In the genomic region with DNA sequence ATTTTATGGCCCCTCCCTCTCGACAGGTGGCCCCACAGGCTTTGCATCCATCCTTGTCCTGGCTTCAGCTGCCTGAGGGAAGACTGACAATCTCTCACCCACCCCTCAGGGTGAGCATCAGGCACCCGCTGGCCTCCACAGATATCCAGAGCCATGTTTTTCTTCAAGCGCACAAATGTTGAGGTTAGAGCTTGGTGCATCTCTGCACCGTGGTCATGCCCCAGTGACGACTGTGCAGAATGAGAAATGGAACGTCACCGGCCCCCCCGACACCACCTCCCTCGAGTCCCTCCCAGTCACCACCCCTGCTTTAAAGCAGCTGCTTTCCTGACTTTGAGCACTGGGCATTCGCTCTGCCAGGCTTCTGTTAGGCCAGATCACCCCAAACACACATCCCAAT, we compare ENCODE assay signal across 27 cellular contexts. TPM values are rescaled to one million over a fixed set of nuclear protein-coding genes. Genes with fewer than 3 reads are reported as not detected.
A peak's percentile ranks its signal among the peaks of the same experiment; 100 is the strongest.
DNase-seq lines count a peak whose midpoint lies in the region; ATAC-seq, FAIRE-seq and TF ChIP-seq lines count a peak whose summit lies in the region.
"Had no signal": no experiment of that assay in that cellular context is flagged by ENCODE, and none has a peak within 500 bp of the region (broad histone marks: within the 10 kb centered on the region; RNA-seq: fewer than 3 reads in every experiment).

No MANE protein-coding gene starts in this region.

- H4K91ac ChIP-seq in trophoblast cell (ENCODE audit: low read depth, low read length): no peak overlapping the region

- no peak for FAIRE-seq in HepG2 (lab: Jason Lieb, UNC)
- FAIRE-seq in astrocyte (lab: Jason Lieb, UNC): no peak
- FAIRE-seq: A204.1, GM12891, GM19239, H1, K562 had no signal

- no peak overlapping the region for H3K4ac ChIP-seq in trophoblast cell (ENCODE audit: low read depth, low read length)

- DNase-seq in HepG2 (ENCODE audit: low spot score) (no peak), right lobe of liver (no peak), astrocyte (ENCODE audit: low read depth) (no peak), naive B cell (no peak), trophoblast cell (no peak), omental fat pad (ENCODE audit: low spot score) (no peak), NCI-H1105 treated with DMSO at 0.1 percent for 48 hours (lab: John Stamatoyannopoulos, UW) (no peak), aorta (no peak)
- DNase-seq: Calu3; CD8-positive, alpha-beta memory T cell; DMS79 treated with DMSO at 0.1 percent for 48 hours; GF-D8; HCEC 1CT; Kasumi-1; NCI-H1092 treated with DMSO at 0.1 percent for 48 hours; NCI-H1436 treated with DMSO at 0.1 percent for 48 hours; NCI-H2029; NCI-H446; NCI-H526 treated with DMSO at 0.1 percent for 48 hours; Right ventricle myocardium superior; RPMI8226 had no signal

- H3K23ac ChIP-seq in trophoblast cell (ENCODE audit: low read length): no peak overlapping the region

- no peak overlapping the region for H4K8ac ChIP-seq in trophoblast cell (ENCODE audit: low read depth, low read length)

- in situ Hi-C loops in HepG2 (cut with HindIII; ENCODE audit: extremely low pct_ligation_motif_present, low pct_unique_long_range_greater_than_20kb): no loop called here

- H3K4me3 ChIP-seq in HepG2 (replicated peaks in 1 of 3; ENCODE audit: insufficient read depth in 1 of 3, low read depth in 2 of 3, low read length in 3 of 3): no peak overlapping the region
- no peak overlapping the region for H3K4me3 ChIP-seq in right lobe of liver
- H3K4me3 ChIP-seq in astrocyte (ENCODE audit: insufficient read depth, low read depth, low read length): no peak overlapping the region
- no peak overlapping the region for H3K4me3 ChIP-seq in trophoblast cell (ENCODE audit: low read depth, low read length)
- H3K4me3 ChIP-seq in aorta (ENCODE audit: low read length in 2 of 2): no peak overlapping the region
- H3K4me3 ChIP-seq: K562 had no signal

- H3K79me2 ChIP-seq in HepG2 (ENCODE audit: insufficient read depth, low read length) (no peaks in the 10 kb centered on the region), astrocyte (ENCODE audit: insufficient read depth, low read length) (no peaks in the 10 kb centered on the region), trophoblast cell (ENCODE audit: control insufficient read depth, insufficient read depth, low read length, poor library complexity) (no peaks in the 10 kb centered on the region)

- H4K12ac ChIP-seq in trophoblast cell (ENCODE audit: low read depth, low read length): no peak overlapping the region

- H3K27me3 Mint-ChIP-seq in astrocyte (ENCODE audit: low read depth, unreplicated experiment): peaks cover 11% of the 10 kb centered on the region
- H3K27me3 Mint-ChIP-seq in naive B cell: peaks cover 0 to 9% (median 8%) of the 10 kb centered on the region in 3 donors

- H2BK120ac ChIP-seq in trophoblast cell (ENCODE audit: insufficient read depth, low read length, poor library complexity): no peak overlapping the region

- BruUV-seq in HepG2 (replicated peaks; lab: Mats Ljungman, UMichigan): no TSS peak

- H4K20me1 ChIP-seq in HepG2 (ENCODE audit: insufficient read depth, low read length) (no peaks in the 10 kb centered on the region), astrocyte (ENCODE audit: insufficient read depth, low read length) (no peaks in the 10 kb centered on the region)

- POLR2A ChIA-PET in HepG2 (lab: Yijun Ruan, JAX): interaction anchor here (0.6 kb wide), 1 partner anchor 129 kb away, joined by 3 read pairs; no protein-coding TSS in a partner anchor

- H3K27ac Mint-ChIP-seq in astrocyte (ENCODE audit: unreplicated experiment): peak overlapping the region; percentile 12
- no peak overlapping the region for H3K27ac Mint-ChIP-seq in naive B cell
- H3K27ac Mint-ChIP-seq: CD8-positive, alpha-beta memory T cell had no signal

- H3K9ac ChIP-seq in HepG2 (ENCODE audit: insufficient read depth, low read depth, low read length) (no peak overlapping the region), astrocyte (ENCODE audit: low read length) (no peak overlapping the region), trophoblast cell (ENCODE audit: low read length) (no peak overlapping the region)

- H3K4me3 Mint-ChIP-seq in astrocyte (ENCODE audit: unreplicated experiment): no peak overlapping the region
- H3K4me3 Mint-ChIP-seq in naive B cell: peak overlapping the region in 2 of 8 donors; percentile 6 to 31
- H3K4me3 Mint-ChIP-seq: CD14-positive monocyte; CD8-positive, alpha-beta memory T cell had no signal

- TF ChIP-seq CTCF in HepG2 (CRISPR knock-in tag; IDR thresholded peaks at IDR 0.05) (no peak), right lobe of liver (IDR thresholded peaks at IDR 0.05) (no peak), astrocyte (IDR thresholded peaks at IDR 0.05; ENCODE audit: insufficient read depth, low read depth, low read length) (no peak), omental fat pad (IDR thresholded peaks at IDR 0.05) (no peak)

- H3K9me3 Mint-ChIP-seq in astrocyte (ENCODE audit: unreplicated experiment) (peaks cover 1% of the 10 kb centered on the region), naive B cell (peaks cover 0 to 6% (median 5%) of the 10 kb centered on the region in 7 donors)

- ATAC-seq in HepG2: no peak
- ATAC-seq in right lobe of liver: no peak
- peak; percentile 58 to 60 for ATAC-seq in naive B cell (ENCODE audit: low read depth in 2 of 2)
- no peak for ATAC-seq in omental fat pad (ENCODE audit: low FRiP score)
- ATAC-seq in aorta (ENCODE audit: low FRiP score): no peak
- ATAC-seq: K562 had no signal

- H3K4me2 ChIP-seq in HepG2 (ENCODE audit: low read depth, low read length) (no peak overlapping the region), astrocyte (ENCODE audit: low read length) (no peak overlapping the region), trophoblast cell (ENCODE audit: low read length) (no peak overlapping the region)

- no peak overlapping the region for H3K14ac ChIP-seq in trophoblast cell (ENCODE audit: low read length)

- no peaks in the 10 kb centered on the region for H3K36me3 Mint-ChIP-seq in astrocyte (ENCODE audit: low read depth, unreplicated experiment)
- no peaks in the 10 kb centered on the region for H3K36me3 Mint-ChIP-seq in naive B cell
- H3K36me3 Mint-ChIP-seq: CD14-positive monocyte; CD8-positive, alpha-beta memory T cell had no signal

- CTCF ChIA-PET in HepG2 (lab: Yijun Ruan, JAX; ENCODE audit: low intra/inter-chr PET ratio, low total read pairs): no interaction called here

- intact Hi-C loops in HepG2 (cut with micrococcal nuclease; ENCODE audit: unreplicated experiment): no loop called here
- intact Hi-C loops in right lobe of liver (cut with DNase I): no loop called here
- intact Hi-C loops in aorta (cut with DNase I): no loop called here

- TF ChIP-seq POLR2A in HepG2 (IDR thresholded peaks at IDR 0.05; ENCODE audit: insufficient read depth in 1 of 2, low read depth in 2 of 2, low read length in 2 of 2) (no peak), right lobe of liver (IDR thresholded peaks at IDR 0.05) (no peak)

- H2AK5ac ChIP-seq in trophoblast cell (ENCODE audit: low read length): no peak overlapping the region

- TF ChIP-seq EP300 in HepG2 (IDR thresholded peaks at IDR 0.05; ENCODE audit: low read depth in 2 of 2, low read length in 2 of 2): no peak
- no peak for TF ChIP-seq EP300 in HepG2 (CRISPR knock-in tag; IDR thresholded peaks at IDR 0.05; ENCODE audit: borderline replicate concordance)

- H3K27ac ChIP-seq in HepG2 (ENCODE audit: extremely low read length, insufficient read depth, low read length) (no peak overlapping the region), right lobe of liver (no peak overlapping the region), astrocyte (ENCODE audit: low read depth, low read length) (no peak overlapping the region), trophoblast cell (ENCODE audit: low read depth, low read length) (no peak overlapping the region), aorta (ENCODE audit: low read depth in 1 of 2, low read length in 2 of 2) (no peak overlapping the region)

- H2AFZ ChIP-seq in HepG2 (ENCODE audit: low read length): no peak overlapping the region
- no peak overlapping the region for H2AFZ ChIP-seq in astrocyte (ENCODE audit: low read depth, low read length)
- no peak overlapping the region for H2AFZ ChIP-seq in trophoblast cell (ENCODE audit: insufficient read depth, low read length, poor library complexity)

- no peak overlapping the region for H2BK12ac ChIP-seq in trophoblast cell (ENCODE audit: low read length)

- H3K79me1 ChIP-seq in trophoblast cell (ENCODE audit: low read length): no peaks in the 10 kb centered on the region

- H3K4me1 Mint-ChIP-seq in astrocyte (ENCODE audit: low read depth, unreplicated experiment) (peaks cover 7% of the 10 kb centered on the region), naive B cell (peaks cover 13 to 17% (median 14%) of the 10 kb centered on the region in 3 donors)
- H3K4me1 Mint-ChIP-seq: CD8-positive, alpha-beta memory T cell had no signal

- no peak for TF ChIP-seq RAD21 in HepG2 (CRISPR knock-in tag; IDR thresholded peaks at IDR 0.05)

- peaks cover 2 to 23% of the 10 kb centered on the region in 2 experiments; a peak in 3 of 5 replicates for H3K27me3 ChIP-seq in HepG2 (ENCODE audit: control insufficient read depth in 1 of 2, insufficient read depth in 2 of 2, low read length in 2 of 2)
- H3K27me3 ChIP-seq in right lobe of liver: no peaks in the 10 kb centered on the region
- no peaks in the 10 kb centered on the region for H3K27me3 ChIP-seq in astrocyte (ENCODE audit: insufficient read depth, low read length)
- H3K27me3 ChIP-seq in trophoblast cell (ENCODE audit: insufficient read depth, low read length): no peaks in the 10 kb centered on the region
- no peaks in the 10 kb centered on the region for H3K27me3 ChIP-seq in aorta (ENCODE audit: control insufficient read depth in 1 of 2, insufficient read depth in 2 of 2, low read length in 1 of 2)

- H3K18ac ChIP-seq in trophoblast cell (ENCODE audit: low read length): no peak overlapping the region

- H3K36me3 ChIP-seq in HepG2 (replicated peaks in 1 of 2; ENCODE audit: control insufficient read depth in 1 of 2, insufficient read depth in 2 of 2, low read length in 2 of 2): no peaks in the 10 kb centered on the region
- no peaks in the 10 kb centered on the region for H3K36me3 ChIP-seq in right lobe of liver
- H3K36me3 ChIP-seq in astrocyte (ENCODE audit: insufficient read depth, low read length): no peaks in the 10 kb centered on the region
- no peaks in the 10 kb centered on the region for H3K36me3 ChIP-seq in trophoblast cell (ENCODE audit: control insufficient read depth in 1 of 2, insufficient read depth in 2 of 2, low read length in 2 of 2)
- H3K36me3 ChIP-seq in aorta (ENCODE audit: control insufficient read depth in 1 of 2, insufficient read depth in 2 of 2, low read length in 1 of 2): no peaks in the 10 kb centered on the region

- H3K4me1 ChIP-seq in HepG2 (ENCODE audit: insufficient read depth, low read length) (peaks cover 23% of the 10 kb centered on the region), right lobe of liver (no peaks in the 10 kb centered on the region), astrocyte (ENCODE audit: insufficient read depth, low read length) (peaks cover 15% of the 10 kb centered on the region), trophoblast cell (ENCODE audit: control insufficient read depth in 1 of 2, insufficient read depth in 2 of 2, low read length in 2 of 2) (no peaks in the 10 kb centered on the region), aorta (ENCODE audit: control insufficient read depth in 1 of 2, insufficient read depth in 2 of 2, low read length in 2 of 2) (no peaks in the 10 kb centered on the region)

- 30% methylated on average over 10 of the region's 10 CpGs for WGBS in HepG2 (ENCODE audit: low lambda C conversion rate)
- WGBS in right lobe of liver (ENCODE audit: insufficient coverage, low coverage, low lambda C conversion rate, missing lambda C conversion rate): 70% methylated on average over 5 of the region's 10 CpGs
- WGBS in trophoblast cell (ENCODE audit: extremely low coverage, insufficient coverage, insufficient read length): no CpG with 5 or more reads among the region's 10 CpGs
- 58 to 64% methylated on average over 10 of the region's 10 CpGs for WGBS in aorta, 2 donors

- no peak overlapping the region for H2BK5ac ChIP-seq in trophoblast cell (ENCODE audit: low read depth, low read length, poor library complexity)

- peaks cover under 1% of the 10 kb centered on the region for H3K9me3 ChIP-seq in HepG2 (ENCODE audit: low read length)
- H3K9me3 ChIP-seq in right lobe of liver: no peaks in the 10 kb centered on the region
- peaks cover under 1% of the 10 kb centered on the region for H3K9me3 ChIP-seq in astrocyte (ENCODE audit: insufficient read depth, low read depth, low read length)
- no peaks in the 10 kb centered on the region for H3K9me3 ChIP-seq in trophoblast cell (ENCODE audit: insufficient read depth, low read depth, low read length)
- H3K9me3 ChIP-seq in aorta (ENCODE audit: control insufficient read depth, low read length): no peaks in the 10 kb centered on the region

RNA-seq across cellular contexts. Expression of gene TIMP2, which starts 19.8 kb away (rescaled TPM):
- 2.2 and 3.8 TPM in 2 replicates for total RNA-seq in HepG2 (2016; rRNA removed; fragmentation: Illumina TruSeq; extraction: Trizol)
- total RNA-seq in HepG2 (2016; cell fraction: cytosol; rRNA removed; fragmentation: Illumina TruSeq; extraction: Trizol; ENCODE audit: low read depth): 1.4 and 1.7 TPM in 2 replicates
- 1.7 and 3.9 TPM in 2 replicates for total RNA-seq in HepG2 (2016; cell fraction: insoluble cytoplasmic fraction; rRNA removed; fragmentation: Illumina TruSeq; extraction: Trizol)
- total RNA-seq in HepG2 (2016; cell fraction: membrane; rRNA removed; fragmentation: Illumina TruSeq; extraction: Trizol): 3.3 and 3.4 TPM in 2 replicates
- 6.3 and 8.0 TPM in 2 replicates for total RNA-seq in HepG2 (2016; cell fraction: nucleus; rRNA removed; fragmentation: Illumina TruSeq; extraction: Trizol)
- 8.5 and 11.7 TPM in 2 replicates for polyA plus RNA-seq in HepG2 (2011; rRNA removed)
- polyA plus RNA-seq in HepG2 (2011; cell fraction: cytosol; rRNA removed): 8.0 and 12.6 TPM in 2 replicates
- polyA plus RNA-seq in HepG2 (2011; cell fraction: nucleus; rRNA removed): 10.4 and 13.8 TPM in 2 replicates
- polyA plus RNA-seq in HepG2 (2012): 25.0 and 33.2 TPM in 2 replicates
- polyA plus RNA-seq in HepG2 (2016; cell fraction: cytosol; fragmentation: Illumina TruSeq; extraction: Trizol; ENCODE audit: low read depth): 3.0 and 3.2 TPM in 2 replicates
- polyA plus RNA-seq in HepG2 (2016; cell fraction: insoluble cytoplasmic fraction; fragmentation: Illumina TruSeq; extraction: Trizol; ENCODE audit: low read depth): 3.9 and 5.4 TPM in 2 replicates
- polyA plus RNA-seq in HepG2 (2016; cell fraction: membrane; fragmentation: Illumina TruSeq; extraction: Trizol; ENCODE audit: low read depth): 4.0 and 5.0 TPM in 2 replicates
- polyA plus RNA-seq in HepG2 (2016; cell fraction: nucleus; fragmentation: Illumina TruSeq; extraction: Trizol; ENCODE audit: insufficient read depth, low read depth): 18.4 and 18.6 TPM in 2 replicates
- polyA minus RNA-seq in HepG2 (2011; rRNA and poly(A)+ RNA removed; ENCODE audit: low replicate concordance): 10.0 and 25.5 TPM in 2 replicates
- polyA minus RNA-seq in HepG2 (2011; cell fraction: cytosol; rRNA and poly(A)+ RNA removed): 11.5 and 14.6 TPM in 2 replicates
- polyA minus RNA-seq in HepG2 (2011; cell fraction: nucleus; rRNA and poly(A)+ RNA removed): 4.2 and 6.2 TPM in 2 replicates
- 10 to 100 TPM; 18.9 to 36.1 (median 26.7) TPM for total RNA-seq in right lobe of liver
- total RNA-seq in astrocyte: 184 and 187 TPM in 2 replicates
- 1 to 10 TPM in 1 of 6 donors, under 1 TPM in 5; 0.40 to 1.1 (median 0.65) TPM for polyA plus RNA-seq in naive B cell (ENCODE audit: low read depth in 6 of 6)
- 53.1 and 56.6 TPM in 2 replicates for polyA plus RNA-seq in trophoblast cell (2013)
- 100 to 1,000 TPM; 139 to 161 (median 150) TPM for total RNA-seq in omental fat pad
- total RNA-seq in aorta: 100 to 1,000 TPM; 657 to 732 TPM
- polyA plus RNA-seq in aorta: 100 to 1,000 TPM; 203 to 497 TPM
- polyA plus RNA-seq: K562 had no signal

RNA-seq across cellular contexts. Expression of gene LGALS3BP, which starts 34.8 kb away (rescaled TPM):
- total RNA-seq in HepG2 (2016; rRNA removed; fragmentation: Illumina TruSeq; extraction: Trizol): 116 and 332 TPM in 2 replicates
- total RNA-seq in HepG2 (2016; cell fraction: cytosol; rRNA removed; fragmentation: Illumina TruSeq; extraction: Trizol; ENCODE audit: low read depth): 62.3 and 63.4 TPM in 2 replicates
- 116 and 342 TPM in 2 replicates for total RNA-seq in HepG2 (2016; cell fraction: insoluble cytoplasmic fraction; rRNA removed; fragmentation: Illumina TruSeq; extraction: Trizol)
- 57.6 and 60.1 TPM in 2 replicates for total RNA-seq in HepG2 (2016; cell fraction: membrane; rRNA removed; fragmentation: Illumina TruSeq; extraction: Trizol)
- 311 and 384 TPM in 2 replicates for total RNA-seq in HepG2 (2016; cell fraction: nucleus; rRNA removed; fragmentation: Illumina TruSeq; extraction: Trizol)
- polyA plus RNA-seq in HepG2 (2011; rRNA removed): 137 and 185 TPM in 2 replicates
- polyA plus RNA-seq in HepG2 (2011; cell fraction: cytosol; rRNA removed): 89.4 and 111 TPM in 2 replicates
- 667 and 704 TPM in 2 replicates for polyA plus RNA-seq in HepG2 (2011; cell fraction: nucleus; rRNA removed)
- polyA plus RNA-seq in HepG2 (2012): 341 and 458 TPM in 2 replicates
- polyA plus RNA-seq in HepG2 (2016; cell fraction: cytosol; fragmentation: Illumina TruSeq; extraction: Trizol; ENCODE audit: low read depth): 36.8 and 37.2 TPM in 2 replicates
- polyA plus RNA-seq in HepG2 (2016; cell fraction: insoluble cytoplasmic fraction; fragmentation: Illumina TruSeq; extraction: Trizol; ENCODE audit: low read depth): 103 and 140 TPM in 2 replicates
- polyA plus RNA-seq in HepG2 (2016; cell fraction: membrane; fragmentation: Illumina TruSeq; extraction: Trizol; ENCODE audit: low read depth): 41.5 and 48.5 TPM in 2 replicates
- polyA plus RNA-seq in HepG2 (2016; cell fraction: nucleus; fragmentation: Illumina TruSeq; extraction: Trizol; ENCODE audit: insufficient read depth, low read depth): 669 and 711 TPM in 2 replicates
- polyA minus RNA-seq in HepG2 (2011; rRNA and poly(A)+ RNA removed; ENCODE audit: low replicate concordance): 165 and 565 TPM in 2 replicates
- 316 and 377 TPM in 2 replicates for polyA minus RNA-seq in HepG2 (2011; cell fraction: cytosol; rRNA and poly(A)+ RNA removed)
- 112 and 148 TPM in 2 replicates for polyA minus RNA-seq in HepG2 (2011; cell fraction: nucleus; rRNA and poly(A)+ RNA removed)
- total RNA-seq in right lobe of liver: 100 to 1,000 TPM in 4 of 6 experiments, 10 to 100 TPM in 2; 82.8 to 257 (median 121) TPM
- total RNA-seq in astrocyte: 495 and 654 TPM in 2 replicates
- 10 to 100 TPM in 1 of 6 donors, 1 to 10 TPM in 5; 1.2 to 17.1 (median 3.7) TPM for polyA plus RNA-seq in naive B cell (ENCODE audit: low read depth in 6 of 6)
- polyA plus RNA-seq in trophoblast cell (2013): 9.1 and 9.3 TPM in 2 replicates
- 100 to 1,000 TPM; 325 to 516 (median 441) TPM for total RNA-seq in omental fat pad
- 100 to 1,000 TPM; 110 to 156 TPM for total RNA-seq in aorta
- 100 to 1,000 TPM in 1 of 2 donors, 10 to 100 TPM in 1; 70.7 to 174 TPM for polyA plus RNA-seq in aorta

RNA-seq across cellular contexts. Expression of gene CEP295NL, which starts 42.0 kb away (rescaled TPM):
- not detected in 2 replicates for total RNA-seq in HepG2 (2016; rRNA removed; fragmentation: Illumina TruSeq; extraction: Trizol)
- not detected in 2 replicates for total RNA-seq in HepG2 (2016; cell fraction: cytosol; rRNA removed; fragmentation: Illumina TruSeq; extraction: Trizol; ENCODE audit: low read depth)
- total RNA-seq in HepG2 (2016; cell fraction: insoluble cytoplasmic fraction; rRNA removed; fragmentation: Illumina TruSeq; extraction: Trizol): 0.06 TPM in 1 of 2 replicates, not detected in the other
- total RNA-seq in HepG2 (2016; cell fraction: membrane; rRNA removed; fragmentation: Illumina TruSeq; extraction: Trizol): not detected in 2 replicates
- not detected in 2 replicates for total RNA-seq in HepG2 (2016; cell fraction: nucleus; rRNA removed; fragmentation: Illumina TruSeq; extraction: Trizol)
- polyA plus RNA-seq in HepG2 (2011; rRNA removed): not detected in 2 replicates
- polyA plus RNA-seq in HepG2 (2011; cell fraction: cytosol; rRNA removed): not detected in 2 replicates
- polyA plus RNA-seq in HepG2 (2011; cell fraction: nucleus; rRNA removed): 0.14 and 0.31 TPM in 2 replicates
- 0.07 and 0.13 TPM in 2 replicates for polyA plus RNA-seq in HepG2 (2012)
- polyA plus RNA-seq in HepG2 (2016; cell fraction: cytosol; fragmentation: Illumina TruSeq; extraction: Trizol; ENCODE audit: low read depth): not detected in 2 replicates
- not detected in 2 replicates for polyA plus RNA-seq in HepG2 (2016; cell fraction: insoluble cytoplasmic fraction; fragmentation: Illumina TruSeq; extraction: Trizol; ENCODE audit: low read depth)
- polyA plus RNA-seq in HepG2 (2016; cell fraction: membrane; fragmentation: Illumina TruSeq; extraction: Trizol; ENCODE audit: low read depth): not detected in 2 replicates
- polyA plus RNA-seq in HepG2 (2016; cell fraction: nucleus; fragmentation: Illumina TruSeq; extraction: Trizol; ENCODE audit: insufficient read depth, low read depth): not detected in 2 replicates
- 1.2 TPM in 1 of 2 replicates, not detected in the other for polyA minus RNA-seq in HepG2 (2011; rRNA and poly(A)+ RNA removed; ENCODE audit: low replicate concordance)
- polyA minus RNA-seq in HepG2 (2011; cell fraction: cytosol; rRNA and poly(A)+ RNA removed): not detected in 2 replicates
- 1.5 and 1.6 TPM in 2 replicates for polyA minus RNA-seq in HepG2 (2011; cell fraction: nucleus; rRNA and poly(A)+ RNA removed)
- 1 to 10 TPM in 1 of 6 experiments, under 1 TPM in 5; 0.19 to 1.0 (median 0.53) TPM for total RNA-seq in right lobe of liver
- 1.3 and 1.6 TPM in 2 replicates for total RNA-seq in astrocyte
- 1 to 10 TPM in 5 of 6 donors, not detected in 1; 1.3 to 2.9 (median 1.6) TPM for polyA plus RNA-seq in naive B cell (ENCODE audit: low read depth in 6 of 6)
- 0.18 and 0.19 TPM in 2 replicates for polyA plus RNA-seq in trophoblast cell (2013)
- total RNA-seq in omental fat pad: 10 to 100 TPM in 1 of 4 donors, 1 to 10 TPM in 3; 2.7 to 11.8 (median 5.5) TPM
- 10 to 100 TPM; 10.1 to 13.9 TPM for total RNA-seq in aorta
- under 1 TPM; 0.25 to 0.82 TPM for polyA plus RNA-seq in aorta
- total RNA-seq: CD8-positive, alpha-beta memory T cell; K562 had no signal
- polyA plus RNA-seq: CD8-positive, alpha-beta memory T cell; K562 had no signal

Comparison
In these comparisons a context has a peak if more than half of its experiments do, and no peak if none do; other contexts are left out.
1. ATAC-seq: peak in naive B cell (2 of 2); none in HepG2 (single experiment), right lobe of liver (0 of 4), omental fat pad (single experiment) and aorta (single experiment).